In the genomic region with DNA sequence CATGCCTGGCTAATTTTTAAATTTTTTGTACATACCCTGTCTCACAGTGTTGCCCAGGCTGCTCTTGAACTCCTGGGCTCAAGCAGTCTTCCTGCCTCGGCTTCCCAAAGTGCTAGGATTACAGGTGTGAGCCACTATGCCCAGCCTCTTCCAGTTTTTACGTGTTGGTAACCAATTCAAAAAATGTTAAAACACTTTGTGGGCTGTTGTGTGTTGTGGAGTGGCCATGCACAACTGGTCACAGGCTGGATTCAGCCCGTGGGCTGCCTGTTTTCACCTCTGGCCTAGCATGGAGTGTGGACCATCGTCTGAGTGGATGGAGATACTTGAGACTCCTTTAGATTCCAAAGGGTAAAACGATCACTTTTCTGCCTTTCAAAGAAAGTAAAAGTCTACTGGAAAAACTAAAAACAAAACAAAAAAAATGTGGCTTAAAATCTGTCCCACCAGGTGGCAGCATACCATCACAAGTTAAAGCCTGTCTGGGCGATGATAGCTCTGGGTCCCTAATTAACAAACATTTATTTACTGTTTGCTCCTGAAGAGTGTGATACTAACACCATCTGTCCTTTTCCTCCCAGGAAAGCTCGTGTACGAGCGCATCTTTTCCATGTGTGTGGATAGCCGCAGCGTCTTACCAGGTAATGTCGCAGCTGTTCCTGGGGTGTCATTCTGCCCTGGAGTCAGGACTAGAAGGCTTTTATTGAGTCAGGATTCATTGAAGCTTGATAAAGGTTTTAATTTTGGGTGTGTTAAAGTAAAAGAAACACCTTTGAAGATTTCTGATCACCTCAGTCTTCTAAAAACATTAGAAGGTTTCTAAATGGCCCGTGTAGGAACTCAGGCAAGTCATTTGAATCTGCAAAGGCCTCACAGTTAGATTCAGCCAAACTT, we compare ENCODE assay signal across 8 cellular contexts. TPM values are rescaled to one million over a fixed set of nuclear protein-coding genes. Genes with fewer than 3 reads are reported as not detected.
DNase-seq lines count a peak whose midpoint lies in the region; ATAC-seq and TF ChIP-seq lines count a peak whose summit lies in the region.

No MANE protein-coding gene starts in this region.

- no peak overlapping the region for H3K23ac ChIP-seq in H9 (ENCODE audit: insufficient read length, low read depth, low read length)

- BruUV-seq in OCI-LY7 (replicated peaks; lab: Mats Ljungman, UMichigan) (no TSS peak), MCF 10A (replicated peaks; lab: Mats Ljungman, UMichigan) (no TSS peak)

- no peak overlapping the region for H3K18ac ChIP-seq in H9 (ENCODE audit: insufficient read length, low read depth, low read length)

- ATAC-seq in left lobe of liver, result peak; percentile 46
- ATAC-seq in GM21717 (IDR thresholded peaks at IDR 0.05; ENCODE audit: unreplicated experiment), result no peak

- H3K9ac ChIP-seq in H9 (ENCODE audit: extremely low read depth, insufficient read length, low read length), result no peak overlapping the region

- H2AFZ ChIP-seq in H9 (ENCODE audit: low read length) (no peak overlapping the region), OCI-LY7 (ENCODE audit: low read length) (no peak overlapping the region)

- CTCF ChIA-PET in CD8-positive, alpha-beta memory T cell (lab: Charles Lee), result interaction anchor here (0.9 to 7.4 kb wide), 12 partner anchors 8 to 306 kb away, joined by 3 to 53 read pairs (median 5); a partner anchor contains a TSS
- CTCF ChIA-PET in OCI-LY7 (lab: Charles Lee; ENCODE audit: unreplicated experiment), result interaction anchor here (1.9 kb wide), 1 partner anchor 285 kb away, joined by 5 read pairs; no protein-coding TSS in a partner anchor
- CTCF ChIA-PET in MCF 10A (lab: Yijun Ruan, JAX), result interaction anchor here (0.5 to 9.8 kb wide), 59 partner anchors 9 to 955 kb away, joined by 3 to 184 read pairs (median 4); a partner anchor contains a TSS

- DNase-seq in CD8-positive, alpha-beta memory T cell, result peak in 3 of 5 donors; percentile 6 to 26 (median 18)
- DNase-seq in H9, result no peak
- DNase-seq in OCI-LY7 (ENCODE audit: low spot score), result peak; percentile 24
- DNase-seq in MCF 10A (ENCODE audit: unreplicated experiment), result peak; percentile 48
- no peak for DNase-seq in left lobe of liver (ENCODE audit: low spot score)
- no peak for DNase-seq in type B pancreatic cell (ENCODE audit: extremely low spot score, unreplicated experiment)
- no peak for DNase-seq in islet precursor cell

- no peaks in the 10 kb centered on the region for H3K79me1 ChIP-seq in H9 (ENCODE audit: insufficient read depth, low read depth, low read length, poor library complexity, severe bottlenecking)

- H2BK12ac ChIP-seq in H9 (ENCODE audit: insufficient read length, low read depth, low read length), result no peak overlapping the region

- no peak overlapping the region for H3K27ac ChIP-seq in CD8-positive, alpha-beta memory T cell (ENCODE audit: low read depth, low read length)
- H3K27ac ChIP-seq in H9 (ENCODE audit: insufficient read length, low read depth, low read length) (no peak overlapping the region), OCI-LY7 (ENCODE audit: low read depth, low read length, poor library complexity, severe bottlenecking) (no peak overlapping the region)

- no peak overlapping the region for H3K4me3 ChIP-seq in CD8-positive, alpha-beta memory T cell (ENCODE audit: low read length)
- no peak overlapping the region for H3K4me3 ChIP-seq in OCI-LY7 (ENCODE audit: low read depth, low read length, poor library complexity, severe bottlenecking)

- H3K79me2 ChIP-seq in H9 (ENCODE audit: insufficient read depth, low read length), result no peaks in the 10 kb centered on the region
- no peaks in the 10 kb centered on the region for H3K79me2 ChIP-seq in OCI-LY7 (ENCODE audit: insufficient read depth, low read depth, low read length)

- no peak overlapping the region for H2BK15ac ChIP-seq in H9 (ENCODE audit: low read depth, low read length)

- H3K56ac ChIP-seq in H9 (ENCODE audit: insufficient read length, low read depth, low read length), result no peak overlapping the region

- H3K4me2 ChIP-seq in H9 (ENCODE audit: insufficient read depth, insufficient read length, low read length), result no peak overlapping the region
- no peak overlapping the region for H3K4me2 ChIP-seq in OCI-LY7 (ENCODE audit: low read length)

- H4K91ac ChIP-seq in H9 (ENCODE audit: insufficient read length, low read depth, low read length), result no peak overlapping the region

- H3T11ph ChIP-seq in H9 (ENCODE audit: low read length), result no peak overlapping the region

- no peaks in the 10 kb centered on the region for H3K4me1 ChIP-seq in CD8-positive, alpha-beta memory T cell (ENCODE audit: insufficient read depth, low read length)
- H3K4me1 ChIP-seq in H9 (ENCODE audit: insufficient read depth, low read length), result no peaks in the 10 kb centered on the region
- H3K4me1 ChIP-seq in OCI-LY7 (ENCODE audit: insufficient read depth, low read length, poor library complexity, severe bottlenecking), result no peaks in the 10 kb centered on the region

- H3K4me1 Mint-ChIP-seq in CD8-positive, alpha-beta memory T cell, result no peaks in the 10 kb centered on the region
- H3K4me1 Mint-ChIP-seq in H9 (peaks cover 28 to 31% of the 10 kb centered on the region in 2 experiments), MCF 10A (ENCODE audit: insufficient read depth, unreplicated experiment) (no peaks in the 10 kb centered on the region), type B pancreatic cell (ENCODE audit: unreplicated experiment) (peaks cover 4% of the 10 kb centered on the region)

- no peaks in the 10 kb centered on the region for H4K20me1 ChIP-seq in H9 (ENCODE audit: control insufficient read depth, insufficient read depth, insufficient read length)
- no peaks in the 10 kb centered on the region for H4K20me1 ChIP-seq in OCI-LY7 (ENCODE audit: insufficient read depth, low read length)

- H3K27me3 Mint-ChIP-seq in CD8-positive, alpha-beta memory T cell, result no peaks in the 10 kb centered on the region
- H3K27me3 Mint-ChIP-seq in H9 (ENCODE audit: low read depth) (no peaks in the 10 kb centered on the region), MCF 10A (ENCODE audit: insufficient read depth, unreplicated experiment) (no peaks in the 10 kb centered on the region), type B pancreatic cell (no peaks in the 10 kb centered on the region)

- POLR2A ChIA-PET in CD8-positive, alpha-beta memory T cell (lab: Charles Lee), result no interaction called here
- POLR2A ChIA-PET in OCI-LY7 (lab: Charles Lee), result interaction anchor here (0.6 kb wide), 1 partner anchor 10 kb away, joined by 3 read pairs; no protein-coding TSS in a partner anchor
- POLR2A ChIA-PET in MCF 10A (lab: Yijun Ruan, JAX), result interaction anchor here (0.6 to 1.4 kb wide), 3 partner anchors 116 to 286 kb away, joined by 3 to 5 read pairs (median 3); a partner anchor contains a TSS

- no peaks in the 10 kb centered on the region for H3K23me2 ChIP-seq in H9 (ENCODE audit: insufficient read length, low read depth, low read length, poor library complexity, severe bottlenecking)

- H3K27me3 ChIP-seq in CD8-positive, alpha-beta memory T cell (ENCODE audit: insufficient read depth, low read length, poor library complexity, severe bottlenecking), result no peaks in the 10 kb centered on the region
- no peaks in the 10 kb centered on the region for H3K27me3 ChIP-seq in H9 (ENCODE audit: insufficient read depth, low read length)

- H3K14ac ChIP-seq in H9 (ENCODE audit: insufficient read depth, low read length), result no peak overlapping the region

- WGBS in H9 (ENCODE audit: extremely low coverage, insufficient read length, low lambda C conversion rate), result no CpG with 5 or more reads among the region's 13 CpGs

- H2BK20ac ChIP-seq in H9 (ENCODE audit: low read depth, low read length, poor library complexity, severe bottlenecking), result no peak overlapping the region

- intact Hi-C loops in OCI-LY7 (cut with micrococcal nuclease; ENCODE audit: unreplicated experiment) (loop anchor here (1.0 kb wide), 1 partner anchor 285 kb away; no protein-coding TSS in a partner anchor), MCF 10A (cut with micrococcal nuclease) (loop anchor here (1.0 to 10.0 kb wide), 4 partner anchors 93 to 783 kb away; a partner anchor contains a TSS)

- H3K9me3 Mint-ChIP-seq in CD8-positive, alpha-beta memory T cell, result peaks cover 0 to 2% (median 0%) of the 10 kb centered on the region in 5 donors
- H3K9me3 Mint-ChIP-seq in H9 (no peaks in the 10 kb centered on the region), MCF 10A (ENCODE audit: unreplicated experiment) (no peaks in the 10 kb centered on the region), type B pancreatic cell (no peaks in the 10 kb centered on the region)

- no peak overlapping the region for H2BK5ac ChIP-seq in H9 (ENCODE audit: insufficient read length, low read length)

- H3K36me3 ChIP-seq in CD8-positive, alpha-beta memory T cell (ENCODE audit: insufficient read depth, low read length), result no peaks in the 10 kb centered on the region
- peaks cover 50% of the 10 kb centered on the region for H3K36me3 ChIP-seq in OCI-LY7 (ENCODE audit: insufficient read depth, low read length)

- no peak overlapping the region for H2AK5ac ChIP-seq in H9 (ENCODE audit: insufficient read length, low read length)

- H4K5ac ChIP-seq in H9 (ENCODE audit: insufficient read length, low read depth, low read length), result no peak overlapping the region

- H3K4ac ChIP-seq in H9 (ENCODE audit: low read depth, low read length), result no peak overlapping the region

- H4K8ac ChIP-seq in H9 (replicated peaks; ENCODE audit: insufficient read length, low read depth, low read length), result no peak overlapping the region

- TF ChIP-seq CTCF in H9 (conservative IDR thresholded peaks at IDR 0.05) (peak; percentile 82), OCI-LY7 (conservative IDR thresholded peaks at IDR 0.05; ENCODE audit: low read length) (peak; percentile 86), MCF 10A (IDR thresholded peaks at IDR 0.05; ENCODE audit: unreplicated experiment) (peak; percentile 55), type B pancreatic cell (conservative IDR thresholded peaks at IDR 0.05) (peak; percentile 87)

- H3K36me3 Mint-ChIP-seq in CD8-positive, alpha-beta memory T cell, result peaks cover 19 to 75% (median 20%) of the 10 kb centered on the region in 3 donors
- H3K36me3 Mint-ChIP-seq in H9 (ENCODE audit: insufficient read depth in 1 of 3, low read depth in 3 of 3) (peaks cover 6 to 34% (median 32%) of the 10 kb centered on the region in 3 experiments; a peak in 5 of 7 replicates), MCF 10A (ENCODE audit: insufficient read depth, unreplicated experiment) (peaks cover 46% of the 10 kb centered on the region), type B pancreatic cell (peaks cover 26% of the 10 kb centered on the region)

- H3K4me3 Mint-ChIP-seq in CD8-positive, alpha-beta memory T cell, result no peak overlapping the region
- H3K4me3 Mint-ChIP-seq in H9 (no peak overlapping the region; a peak in 1 of 5 replicates), MCF 10A (ENCODE audit: unreplicated experiment) (no peak overlapping the region), type B pancreatic cell (no peak overlapping the region)

- H3K27ac Mint-ChIP-seq in CD8-positive, alpha-beta memory T cell, result peak overlapping the region in 1 of 8 donors; percentile 67
- H3K27ac Mint-ChIP-seq in H9 (peak overlapping the region; percentile 32 to 92 (median 40); a peak in 2 of 7 replicates), MCF 10A (ENCODE audit: low read depth, unreplicated experiment) (peak overlapping the region; percentile 27), type B pancreatic cell (peak overlapping the region; percentile 33)

- H3K9me2 ChIP-seq in OCI-LY7 (ENCODE audit: insufficient read depth, low read length), result no peaks in the 10 kb centered on the region

- H2BK120ac ChIP-seq in H9 (ENCODE audit: low read depth, low read length, poor library complexity, severe bottlenecking), result no peak overlapping the region

- no peaks in the 10 kb centered on the region for H3K9me3 ChIP-seq in CD8-positive, alpha-beta memory T cell (ENCODE audit: low read length)
- H3K9me3 ChIP-seq in H9 (ENCODE audit: control insufficient read depth, low read depth, low read length) (no peaks in the 10 kb centered on the region), OCI-LY7 (ENCODE audit: low read length) (no peaks in the 10 kb centered on the region)

RNA-seq across cellular contexts. Expression of a gene that starts 45.8 kb away (rescaled TPM):
- total RNA-seq in CD8-positive, alpha-beta memory T cell, result 10 to 100 TPM; 37.4 to 40.2 TPM
- 52.3 TPM for polyA plus RNA-seq in CD8-positive, alpha-beta memory T cell
- total RNA-seq in H9 (2021) (58.4 and 59.2 TPM in 2 replicates), OCI-LY7 (2022) (59.9 and 65.2 TPM in 2 replicates), MCF 10A (2022) (50.2 and 55.5 TPM in 2 replicates), left lobe of liver (16.5 TPM), type B pancreatic cell (ENCODE audit: low replicate concordance) (59.1 and 62.0 TPM in 2 replicates)
- total RNA-seq in OCI-LY7 (2014; rRNA removed; shearing (Covaris generic)), result 13.1 and 16.5 TPM in 2 replicates

Comparison
In these comparisons a context has a peak if more than half of its experiments do, and no peak if none do; other contexts are left out.
1. DNase-seq: peak in CD8-positive, alpha-beta memory T cell (3 of 5), OCI-LY7 (single experiment) and MCF 10A (single experiment); none in H9 (single experiment), left lobe of liver (single experiment), type B pancreatic cell (single experiment) and islet precursor cell (single experiment).
2. Peak in every context shown above with its lines, with median percentiles within 50 percentile points of each other: CTCF ChIP-seq.